In genomic region chr4:146333187-146333894, GRCh38 we compare ENCODE assay signal across 1 cellular context.
TF ChIP-seq lines count a peak whose summit lies in the region.

No MANE protein-coding gene starts in this region.

TF ChIP-seq in GM23338, 12 proteins besides CTCF, POLR2A, EP300 and RAD21 (continued from another document):
- TF ChIP-seq, protein P1, sequence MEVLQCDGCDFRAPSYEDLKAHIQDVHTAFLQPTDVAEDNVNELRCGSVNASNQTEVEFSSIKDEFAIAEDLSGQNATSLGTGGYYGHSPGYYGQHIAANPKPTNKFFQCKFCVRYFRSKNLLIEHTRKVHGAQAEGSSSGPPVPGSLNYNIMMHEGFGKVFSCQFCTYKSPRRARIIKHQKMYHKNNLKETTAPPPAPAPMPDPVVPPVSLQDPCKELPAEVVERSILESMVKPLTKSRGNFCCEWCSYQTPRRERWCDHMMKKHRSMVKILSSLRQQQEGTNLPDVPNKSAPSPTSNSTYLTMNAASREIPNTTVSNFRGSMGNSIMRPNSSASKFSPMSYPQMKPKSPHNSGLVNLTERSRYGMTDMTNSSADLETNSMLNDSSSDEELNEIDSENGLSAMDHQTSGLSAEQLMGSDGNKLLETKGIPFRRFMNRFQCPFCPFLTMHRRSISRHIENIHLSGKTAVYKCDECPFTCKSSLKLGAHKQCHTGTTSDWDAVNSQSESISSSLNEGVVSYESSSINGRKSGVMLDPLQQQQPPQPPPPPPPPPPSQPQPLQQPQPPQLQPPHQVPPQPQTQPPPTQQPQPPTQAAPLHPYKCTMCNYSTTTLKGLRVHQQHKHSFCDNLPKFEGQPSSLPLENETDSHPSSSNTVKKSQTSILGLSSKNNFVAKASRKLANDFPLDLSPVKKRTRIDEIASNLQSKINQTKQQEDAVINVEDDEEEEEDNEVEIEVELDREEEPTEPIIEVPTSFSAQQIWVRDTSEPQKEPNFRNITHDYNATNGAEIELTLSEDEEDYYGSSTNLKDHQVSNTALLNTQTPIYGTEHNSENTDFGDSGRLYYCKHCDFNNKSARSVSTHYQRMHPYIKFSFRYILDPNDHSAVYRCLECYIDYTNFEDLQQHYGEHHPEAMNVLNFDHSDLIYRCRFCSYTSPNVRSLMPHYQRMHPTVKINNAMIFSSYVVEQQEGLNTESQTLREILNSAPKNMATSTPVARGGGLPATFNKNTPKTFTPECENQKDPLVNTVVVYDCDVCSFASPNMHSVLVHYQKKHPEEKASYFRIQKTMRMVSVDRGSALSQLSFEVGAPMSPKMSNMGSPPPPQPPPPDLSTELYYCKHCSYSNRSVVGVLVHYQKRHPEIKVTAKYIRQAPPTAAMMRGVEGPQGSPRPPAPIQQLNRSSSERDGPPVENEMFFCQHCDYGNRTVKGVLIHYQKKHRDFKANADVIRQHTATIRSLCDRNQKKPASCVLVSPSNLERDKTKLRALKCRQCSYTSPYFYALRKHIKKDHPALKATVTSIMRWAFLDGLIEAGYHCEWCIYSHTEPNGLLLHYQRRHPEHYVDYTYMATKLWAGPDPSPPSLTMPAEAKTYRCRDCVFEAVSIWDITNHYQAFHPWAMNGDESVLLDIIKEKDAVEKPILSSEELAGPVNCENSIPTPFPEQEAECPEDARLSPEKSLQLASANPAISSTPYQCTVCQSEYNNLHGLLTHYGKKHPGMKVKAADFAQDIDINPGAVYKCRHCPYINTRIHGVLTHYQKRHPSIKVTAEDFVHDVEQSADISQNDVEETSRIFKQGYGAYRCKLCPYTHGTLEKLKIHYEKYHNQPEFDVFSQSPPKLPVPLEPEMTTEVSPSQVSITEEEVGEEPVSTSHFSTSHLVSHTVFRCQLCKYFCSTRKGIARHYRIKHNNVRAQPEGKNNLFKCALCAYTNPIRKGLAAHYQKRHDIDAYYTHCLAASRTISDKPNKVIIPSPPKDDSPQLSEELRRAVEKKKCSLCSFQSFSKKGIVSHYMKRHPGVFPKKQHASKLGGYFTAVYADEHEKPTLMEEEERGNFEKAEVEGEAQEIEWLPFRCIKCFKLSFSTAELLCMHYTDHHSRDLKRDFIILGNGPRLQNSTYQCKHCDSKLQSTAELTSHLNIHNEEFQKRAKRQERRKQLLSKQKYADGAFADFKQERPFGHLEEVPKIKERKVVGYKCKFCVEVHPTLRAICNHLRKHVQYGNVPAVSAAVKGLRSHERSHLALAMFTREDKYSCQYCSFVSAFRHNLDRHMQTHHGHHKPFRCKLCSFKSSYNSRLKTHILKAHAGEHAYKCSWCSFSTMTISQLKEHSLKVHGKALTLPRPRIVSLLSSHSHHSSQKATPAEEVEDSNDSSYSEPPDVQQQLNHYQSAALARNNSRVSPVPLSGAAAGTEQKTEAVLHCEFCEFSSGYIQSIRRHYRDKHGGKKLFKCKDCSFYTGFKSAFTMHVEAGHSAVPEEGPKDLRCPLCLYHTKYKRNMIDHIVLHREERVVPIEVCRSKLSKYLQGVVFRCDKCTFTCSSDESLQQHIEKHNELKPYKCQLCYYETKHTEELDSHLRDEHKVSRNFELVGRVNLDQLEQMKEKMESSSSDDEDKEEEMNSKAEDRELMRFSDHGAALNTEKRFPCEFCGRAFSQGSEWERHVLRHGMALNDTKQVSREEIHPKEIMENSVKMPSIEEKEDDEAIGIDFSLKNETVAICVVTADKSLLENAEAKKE (CRISPR knock-in tag; IDR thresholded peaks at IDR 0.05): no peak
- no peak for TF ChIP-seq ZNF331 (CRISPR knock-in tag; IDR thresholded peaks at IDR 0.05; ENCODE audit: low read depth)
- no peak for TF ChIP-seq CREB1 (CRISPR knock-in tag; IDR thresholded peaks at IDR 0.05; ENCODE audit: low read depth)
- TF ChIP-seq EZH2phosphoT487 (IDR thresholded peaks at IDR 0.05; ENCODE audit: unreplicated experiment): no peak
- TF ChIP-seq, protein P2, sequence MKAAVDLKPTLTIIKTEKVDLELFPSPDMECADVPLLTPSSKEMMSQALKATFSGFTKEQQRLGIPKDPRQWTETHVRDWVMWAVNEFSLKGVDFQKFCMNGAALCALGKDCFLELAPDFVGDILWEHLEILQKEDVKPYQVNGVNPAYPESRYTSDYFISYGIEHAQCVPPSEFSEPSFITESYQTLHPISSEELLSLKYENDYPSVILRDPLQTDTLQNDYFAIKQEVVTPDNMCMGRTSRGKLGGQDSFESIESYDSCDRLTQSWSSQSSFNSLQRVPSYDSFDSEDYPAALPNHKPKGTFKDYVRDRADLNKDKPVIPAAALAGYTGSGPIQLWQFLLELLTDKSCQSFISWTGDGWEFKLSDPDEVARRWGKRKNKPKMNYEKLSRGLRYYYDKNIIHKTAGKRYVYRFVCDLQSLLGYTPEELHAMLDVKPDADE (IDR thresholded peaks at IDR 0.05): no peak
